In the genomic region with DNA sequence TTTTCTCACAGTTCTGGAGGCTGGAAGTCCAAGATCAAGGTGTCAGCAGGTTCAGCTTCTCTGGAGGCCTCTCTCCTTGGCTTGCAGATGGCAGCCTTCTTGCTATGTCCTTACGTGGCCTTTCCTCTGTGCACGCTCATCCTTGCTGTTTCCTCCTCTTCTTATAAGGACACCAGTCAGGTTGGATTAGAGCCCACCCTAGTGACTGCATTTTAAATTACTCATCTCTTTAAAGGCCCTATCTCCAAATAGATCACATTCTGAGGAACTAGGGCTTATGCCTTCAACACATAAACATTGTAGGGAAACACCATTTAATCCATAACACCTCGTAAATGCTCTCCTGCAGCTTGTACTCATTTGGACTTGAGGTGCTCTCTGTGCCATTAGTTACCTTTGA, we compare ENCODE assay signal across 16 cellular contexts. TPM values are rescaled to one million over a fixed set of nuclear protein-coding genes. Genes with fewer than 3 reads are reported as not detected.
DNase-seq lines count a peak whose midpoint lies in the region; ATAC-seq and TF ChIP-seq lines count a peak whose summit lies in the region.
"Had no signal": no experiment of that assay in that cellular context is flagged by ENCODE, and none has a peak within 500 bp of the region (broad histone marks: within the 10 kb centered on the region; RNA-seq: fewer than 3 reads in every experiment).

No MANE protein-coding gene starts in this region.

- TF ChIP-seq EP300 in sigmoid colon (IDR thresholded peaks at IDR 0.05) = no peak

- no peaks in the 10 kb centered on the region for H3K4me1 ChIP-seq in sigmoid colon
- H3K4me1 ChIP-seq: HAP-1 had no signal

- no peak overlapping the region for H3K4me3 ChIP-seq in HFF-Myc (replicated peaks; ENCODE audit: low read depth, low read length)
- no peak overlapping the region for H3K4me3 ChIP-seq in sigmoid colon
- H3K4me3 ChIP-seq: HAP-1 had no signal

- no peak overlapping the region for H3K27ac ChIP-seq in sigmoid colon

- WGBS in sigmoid colon, 2 donors = 83 to 86% methylated on average over 3 of the region's 3 CpGs

- TF ChIP-seq CTCF in HFF-Myc (IDR thresholded peaks at IDR 0.05; ENCODE audit: low read depth, low read length, missing control alignments) (no peak), sigmoid colon (IDR thresholded peaks at IDR 0.05) (no peak)

- DNase-seq in EH (ENCODE audit: low read depth) (peak; percentile 39), HFF-Myc (ENCODE audit: extremely low read depth, low read depth) (peak; percentile 37), RKO (ENCODE audit: low spot score) (peak; percentile 11), kidney tubule cell (ENCODE audit: low spot score) (peak; percentile 15), OCI-M1 (lab: John Stamatoyannopoulos, UW) (no peak), sigmoid colon (no peak)
- DNase-seq: AML-193, NCI-H187 treated with DMSO at 0.1 percent for 48 hours, NCI-H446 treated with DMSO at 0.1 percent for 48 hours, NCI-H774, SHP77 treated with DMSO at 0.1 percent for 48 hours, T-helper 1 cell had no signal

- peaks cover 0 to 3% (median 0%) of the 10 kb centered on the region in 4 donors for H3K9me3 ChIP-seq in sigmoid colon
- H3K9me3 ChIP-seq: HAP-1 had no signal

- no peak for ATAC-seq in HG03108 (IDR thresholded peaks at IDR 0.05; ENCODE audit: unreplicated experiment)
- ATAC-seq: SK-N-SH treated with all-trans-retinoic acid at 6 μM for 48 hours had no signal

- intact Hi-C loops in sigmoid colon (cut with DNase I) = no loop called here

- TF ChIP-seq POLR2A in sigmoid colon (IDR thresholded peaks at IDR 0.05) = no peak

- H3K36me3 ChIP-seq in sigmoid colon = no peaks in the 10 kb centered on the region
- H3K36me3 ChIP-seq: HAP-1 had no signal

- H3K27me3 ChIP-seq in sigmoid colon = peaks cover 0 to 3% (median 0%) of the 10 kb centered on the region in 3 donors

RNA-seq across cellular contexts. Expression of gene DHRS7C, which starts 36.3 kb away (rescaled TPM):
- total RNA-seq in sigmoid colon = not detected
- under 1 TPM in 1 of 3 donors, not detected in 2; 0.92 TPM for polyA plus RNA-seq in sigmoid colon
- polyA plus RNA-seq: CD14-positive monocyte had no signal

Comparison
In these comparisons a context has a peak if more than half of its experiments do, and no peak if none do; other contexts are left out.
1. DNase-seq: peak in EH (single experiment), HFF-Myc (single experiment), RKO (single experiment) and kidney tubule cell (single experiment); none in OCI-M1 (single experiment) and sigmoid colon (single experiment).